Comparison of ENCODE assay signal across 1 cellular context in the genomic region with DNA sequence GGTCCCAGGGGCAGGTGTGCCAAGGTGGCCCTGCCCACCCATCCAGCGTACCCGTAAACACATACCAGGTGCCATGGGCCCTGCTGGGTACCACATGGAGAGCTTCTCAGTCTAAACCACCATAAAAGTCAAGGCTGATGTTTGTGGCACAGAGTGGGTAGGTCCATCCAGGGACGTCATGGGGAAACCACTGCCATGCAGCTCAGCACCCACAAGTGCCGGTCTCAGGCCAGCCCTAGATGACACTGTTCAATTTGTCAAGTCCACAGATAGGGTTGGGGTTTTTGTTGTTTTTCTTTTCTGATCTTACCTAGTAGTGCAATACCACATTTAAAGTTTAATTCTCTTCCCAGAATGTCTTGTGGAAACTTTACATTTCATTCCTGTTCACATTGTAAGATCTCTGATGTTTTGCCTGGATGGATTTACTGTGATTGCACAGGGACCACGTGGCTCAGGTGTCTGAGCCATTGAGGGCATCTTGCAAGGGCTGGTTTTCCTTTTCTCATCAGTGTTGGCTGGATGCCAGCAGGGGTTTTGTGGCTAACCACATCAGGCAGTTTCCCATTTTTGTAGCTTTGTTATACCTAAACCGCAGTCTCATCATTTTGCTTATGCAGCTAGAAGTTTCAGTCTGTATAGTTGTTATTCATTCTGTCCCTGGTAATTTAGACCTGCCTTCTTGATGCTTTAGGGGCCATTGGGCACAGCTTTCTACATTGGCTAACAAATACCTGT.
TF ChIP-seq lines count a peak whose summit lies in the region.

No MANE protein-coding gene starts in this region.

TF ChIP-seq in SK-N-SH treated with all-trans-retinoic acid at 6 μM for 48 hours, 23 proteins besides CTCF, POLR2A, EP300 and RAD21 (continued from another document):
- TF ChIP-seq CSRNP3 (CRISPR knock-in tag; IDR thresholded peaks at IDR 0.05): no peak
- TF ChIP-seq, protein P1, sequence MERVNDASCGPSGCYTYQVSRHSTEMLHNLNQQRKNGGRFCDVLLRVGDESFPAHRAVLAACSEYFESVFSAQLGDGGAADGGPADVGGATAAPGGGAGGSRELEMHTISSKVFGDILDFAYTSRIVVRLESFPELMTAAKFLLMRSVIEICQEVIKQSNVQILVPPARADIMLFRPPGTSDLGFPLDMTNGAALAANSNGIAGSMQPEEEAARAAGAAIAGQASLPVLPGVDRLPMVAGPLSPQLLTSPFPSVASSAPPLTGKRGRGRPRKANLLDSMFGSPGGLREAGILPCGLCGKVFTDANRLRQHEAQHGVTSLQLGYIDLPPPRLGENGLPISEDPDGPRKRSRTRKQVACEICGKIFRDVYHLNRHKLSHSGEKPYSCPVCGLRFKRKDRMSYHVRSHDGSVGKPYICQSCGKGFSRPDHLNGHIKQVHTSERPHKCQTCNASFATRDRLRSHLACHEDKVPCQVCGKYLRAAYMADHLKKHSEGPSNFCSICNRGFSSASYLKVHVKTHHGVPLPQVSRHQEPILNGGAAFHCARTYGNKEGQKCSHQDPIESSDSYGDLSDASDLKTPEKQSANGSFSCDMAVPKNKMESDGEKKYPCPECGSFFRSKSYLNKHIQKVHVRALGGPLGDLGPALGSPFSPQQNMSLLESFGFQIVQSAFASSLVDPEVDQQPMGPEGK (CRISPR knock-in tag; IDR thresholded peaks at IDR 0.05; ENCODE audit: borderline replicate concordance): no peak
